In genomic region chr6:158020811-158021210, GRCh38 we compare ENCODE assay signal across 1 cellular context.
TF ChIP-seq lines count a peak whose summit lies in the region.

No MANE protein-coding gene starts in this region.

TF ChIP-seq in endothelial cell of umbilical vein, 7 proteins besides CTCF, POLR2A, EP300 and RAD21:
- TF ChIP-seq POLR2AphosphoS5 (IDR thresholded peaks at IDR 0.05; ENCODE audit: insufficient read depth, low read depth, low read length) (no peak), EZH2 (IDR thresholded peaks at IDR 0.05; ENCODE audit: borderline replicate concordance, low read depth, low read length, severe bottlenecking) (no peak), MYC (IDR thresholded peaks at IDR 0.05; ENCODE audit: low read depth, low read length) (no peak), GATA2 (IDR thresholded peaks at IDR 0.05; ENCODE audit: insufficient read depth, insufficient read length, low read depth, low read length) (no peak), MAX (IDR thresholded peaks at IDR 0.05; ENCODE audit: insufficient read depth, insufficient read length) (no peak), JUN (IDR thresholded peaks at IDR 0.05; ENCODE audit: borderline replicate concordance, insufficient read depth, insufficient read length, low read depth) (no peak), FOS (IDR thresholded peaks at IDR 0.05; ENCODE audit: borderline replicate concordance, insufficient read depth, low read length) (no peak)
TF ChIP-seq in endothelial cell of umbilical vein: peak in this region for 0.
